10 cellular contexts compared by ENCODE assay signal in genomic region chr1:108016451-108016920, GRCh38. TPM values are rescaled to one million over a fixed set of nuclear protein-coding genes. Genes with fewer than 3 reads are reported as not detected.
A peak's percentile ranks its signal among the peaks of the same experiment; 100 is the strongest.
DNase-seq lines count a peak whose midpoint lies in the region; ATAC-seq, FAIRE-seq and TF ChIP-seq lines count a peak whose summit lies in the region.
"Had no signal": no experiment of that assay in that cellular context is flagged by ENCODE, and none has a peak within 500 bp of the region (broad histone marks: within the 10 kb centered on the region; RNA-seq: fewer than 3 reads in every experiment).

No MANE protein-coding gene starts in this region.

- H3K27me3 ChIP-seq in astrocyte (ENCODE audit: insufficient read depth, low read length) (no peaks in the 10 kb centered on the region), lung (ENCODE audit: control insufficient read depth, insufficient read depth) (no peaks in the 10 kb centered on the region), prostate gland (replicated peaks; ENCODE audit: insufficient read depth) (no peaks in the 10 kb centered on the region)

- H3K27ac ChIP-seq in astrocyte (ENCODE audit: low read depth, low read length) (no peak overlapping the region), lung (ENCODE audit: low read depth in 1 of 2, low read length in 1 of 2) (no peak overlapping the region), prostate gland (no peak overlapping the region)

- H3K36me3 ChIP-seq in astrocyte (ENCODE audit: insufficient read depth, low read length) (no peaks in the 10 kb centered on the region), lung (ENCODE audit: control insufficient read depth in 2 of 2, insufficient read depth in 2 of 2, low read length in 2 of 2) (no peaks in the 10 kb centered on the region), prostate gland (no peaks in the 10 kb centered on the region)

- peak; percentile 75 for DNase-seq in DMS53 treated with DMSO at 0.1 percent for 48 hours (lab: John Stamatoyannopoulos, UW; ENCODE audit: unreplicated experiment)
- DNase-seq in M059J (ENCODE audit: low read depth): peak; percentile 92
- peak; percentile 97 for DNase-seq in astrocyte (ENCODE audit: low read depth)
- DNase-seq in lung (ENCODE audit: low spot score): no peak
- no peak for DNase-seq in prostate gland (ENCODE audit: low spot score)
- no peak for DNase-seq in glutamatergic neuron
- DNase-seq in cerebellar cortex (ENCODE audit: low spot score): no peak

- peak; percentile 91 for FAIRE-seq in astrocyte (lab: Jason Lieb, UNC)
- FAIRE-seq: GM18507 had no signal

- H3K4me3 ChIP-seq in astrocyte (ENCODE audit: insufficient read depth, low read depth, low read length) (no peak overlapping the region), lung (no peak overlapping the region), prostate gland (no peak overlapping the region)

- peak overlapping the region; percentile 63 for H3K4me2 ChIP-seq in astrocyte (ENCODE audit: low read length)

- H3K79me2 ChIP-seq in astrocyte (ENCODE audit: insufficient read depth, low read length): no peaks in the 10 kb centered on the region

- TF ChIP-seq CTCF in astrocyte (IDR thresholded peaks at IDR 0.05; ENCODE audit: insufficient read depth, low read depth, low read length) (no peak), lung (IDR thresholded peaks at IDR 0.05; ENCODE audit: control extremely low read depth, extremely low read depth) (no peak), prostate gland (IDR thresholded peaks at IDR 0.05) (no peak), glutamatergic neuron (IDR thresholded peaks at IDR 0.05; ENCODE audit: partially characterized antibody, unreplicated experiment) (no peak)

- H3K4me1 Mint-ChIP-seq in astrocyte (ENCODE audit: low read depth, unreplicated experiment) (peaks cover 27% of the 10 kb centered on the region), glutamatergic neuron (ENCODE audit: low read depth, unreplicated experiment) (peaks cover 13% of the 10 kb centered on the region)

- H3K27ac Mint-ChIP-seq in astrocyte (ENCODE audit: unreplicated experiment) (peak overlapping the region; percentile 71), glutamatergic neuron (ENCODE audit: unreplicated experiment) (no peak overlapping the region)
- H3K27ac Mint-ChIP-seq: brain had no signal

- WGBS in lung, 2 donors: 32 to 48% methylated on average over 4 of the region's 4 CpGs
- WGBS in prostate gland: 33% methylated on average over 4 of the region's 4 CpGs

- H3K36me3 Mint-ChIP-seq in astrocyte (ENCODE audit: low read depth, unreplicated experiment): no peaks in the 10 kb centered on the region
- no peaks in the 10 kb centered on the region for H3K36me3 Mint-ChIP-seq in glutamatergic neuron (ENCODE audit: unreplicated experiment)
- H3K36me3 Mint-ChIP-seq: brain had no signal

- H4K20me1 ChIP-seq in astrocyte (ENCODE audit: insufficient read depth, low read length): peaks cover 2% of the 10 kb centered on the region

- no peak overlapping the region for H2AFZ ChIP-seq in astrocyte (ENCODE audit: low read depth, low read length)

- no peaks in the 10 kb centered on the region for H3K27me3 Mint-ChIP-seq in astrocyte (ENCODE audit: low read depth, unreplicated experiment)
- H3K27me3 Mint-ChIP-seq in glutamatergic neuron (ENCODE audit: unreplicated experiment): no peaks in the 10 kb centered on the region

- H3K9me3 ChIP-seq in astrocyte (ENCODE audit: insufficient read depth, low read depth, low read length) (no peaks in the 10 kb centered on the region), lung (ENCODE audit: control insufficient read depth in 2 of 2, insufficient read depth in 1 of 2, low read length in 1 of 2) (no peaks in the 10 kb centered on the region), prostate gland (no peaks in the 10 kb centered on the region)

- H3K9ac ChIP-seq in astrocyte (ENCODE audit: low read length): no peak overlapping the region

- no peak overlapping the region for H3K4me3 Mint-ChIP-seq in astrocyte (ENCODE audit: unreplicated experiment)
- H3K4me3 Mint-ChIP-seq in glutamatergic neuron (ENCODE audit: unreplicated experiment): no peak overlapping the region
- H3K4me3 Mint-ChIP-seq: brain had no signal

- H3K4me1 ChIP-seq in astrocyte (ENCODE audit: insufficient read depth, low read length) (peaks cover 21% of the 10 kb centered on the region), lung (ENCODE audit: control insufficient read depth in 2 of 2, insufficient read depth in 2 of 2, low read length in 2 of 2) (peaks cover 0 to 1% of the 10 kb centered on the region in 2 donors), prostate gland (replicated peaks) (no peaks in the 10 kb centered on the region)

- intact Hi-C loops in prostate gland (cut with DNase I): no loop called here

- ATAC-seq in lung (ENCODE audit: insufficient read depth, low FRiP score) (peak; percentile 58), HG03520 (IDR thresholded peaks at IDR 0.05; ENCODE audit: unreplicated experiment) (no peak)

- TF ChIP-seq POLR2A in prostate gland (IDR thresholded peaks at IDR 0.05): no peak

- peaks cover 2% of the 10 kb centered on the region for H3K9me3 Mint-ChIP-seq in astrocyte (ENCODE audit: unreplicated experiment)
- H3K9me3 Mint-ChIP-seq in glutamatergic neuron (ENCODE audit: unreplicated experiment): no peaks in the 10 kb centered on the region

RNA-seq across cellular contexts. Expression of gene VAV3, which starts 51.5 kb away (rescaled TPM):
- 72.8 and 96.6 TPM in 2 replicates for total RNA-seq in M059J (2014; rRNA removed; shearing (Covaris generic))
- total RNA-seq in astrocyte (1.9 and 2.6 TPM in 2 replicates), lung (10 to 100 TPM in 1 of 2 donors, 1 to 10 TPM in 1; 7.2 to 14.4 TPM), prostate gland (10 to 100 TPM; 14.5 TPM), glutamatergic neuron (ENCODE audit: unreplicated experiment) (25.8 TPM)
- polyA plus RNA-seq in lung: 1 to 10 TPM; 1.7 to 8.0 TPM

Comparison
In these comparisons a context has a peak if more than half of its experiments do, and no peak if none do; other contexts are left out.
1. DNase-seq: peak in DMS53 treated with DMSO at 0.1 percent for 48 hours (single experiment), M059J (single experiment) and astrocyte (single experiment); none in lung (single experiment), prostate gland (single experiment), glutamatergic neuron (single experiment) and cerebellar cortex (single experiment).